ENCODE assay signal across 8 cellular contexts in genomic region chr11:74397531-74398243, GRCh38. TPM values are rescaled to one million over a fixed set of nuclear protein-coding genes. Genes with fewer than 3 reads are reported as not detected.
DNase-seq lines count a peak whose midpoint lies in the region; ATAC-seq, FAIRE-seq and TF ChIP-seq lines count a peak whose summit lies in the region.

No MANE protein-coding gene starts in this region.

- peak overlapping the region; percentile 60 for H3K4me3 ChIP-seq in bronchial epithelial cell (ENCODE audit: low read depth, low read length)
- H3K4me3 ChIP-seq in kidney epithelial cell (ENCODE audit: low read depth, low read length) = peak overlapping the region; percentile 100

- CTCF ChIA-PET in CD4-positive, alpha-beta T cell (lab: Charles Lee) = interaction anchor here (0.8 to 2.4 kb wide), 4 partner anchors 9 to 52 kb away, joined by 3 to 12 read pairs (median 7); no protein-coding TSS in a partner anchor

- no peaks in the 10 kb centered on the region for H3K36me3 ChIP-seq in bronchial epithelial cell (ENCODE audit: control insufficient read depth, insufficient read depth, low read length)
- H3K36me3 ChIP-seq in kidney epithelial cell (ENCODE audit: control insufficient read depth, insufficient read depth, low read length) = no peaks in the 10 kb centered on the region

- no peaks in the 10 kb centered on the region for H3K9me3 Mint-ChIP-seq in CD4-positive, alpha-beta T cell

- TF ChIP-seq CTCF in CD4-positive, alpha-beta T cell (IDR thresholded peaks at IDR 0.05) = peak; percentile 43
- peak; percentile 20 for TF ChIP-seq CTCF in bronchial epithelial cell (IDR thresholded peaks at IDR 0.05; ENCODE audit: insufficient read depth, low read length, severe bottlenecking)
- TF ChIP-seq CTCF in kidney epithelial cell (IDR thresholded peaks at IDR 0.05; ENCODE audit: insufficient read depth, low read length, poor library complexity, severe bottlenecking) = no peak

- POLR2A ChIA-PET in CD4-positive, alpha-beta T cell (lab: Charles Lee) = interaction anchor here (1.0 to 2.3 kb wide), 7 partner anchors 8 to 618 kb away, joined by 3 to 48 read pairs (median 5); partner anchors contain the start of genes LIPT2 and POLD3

- H3K36me3 Mint-ChIP-seq in CD4-positive, alpha-beta T cell (ENCODE audit: low read depth) = peaks cover 9% of the 10 kb centered on the region

- peak; percentile 45 for ATAC-seq in CD4-positive, alpha-beta T cell (ENCODE audit: poor library complexity)
- peak; percentile 13 for ATAC-seq in GM21447 (IDR thresholded peaks at IDR 0.05; ENCODE audit: unreplicated experiment)
- no peak for ATAC-seq in GM19467 (IDR thresholded peaks at IDR 0.05; ENCODE audit: unreplicated experiment)

- H3K27me3 ChIP-seq in CD4-positive, alpha-beta T cell (ENCODE audit: control insufficient read depth, insufficient read depth, low read length) = no peaks in the 10 kb centered on the region
- H3K27me3 ChIP-seq in bronchial epithelial cell (ENCODE audit: control insufficient read depth, insufficient read depth, low read length) = no peaks in the 10 kb centered on the region
- no peaks in the 10 kb centered on the region for H3K27me3 ChIP-seq in kidney epithelial cell (ENCODE audit: control insufficient read depth, insufficient read depth, low read length)

- intact Hi-C loops in CD4-positive, alpha-beta T cell (cut with DNase I, micrococcal nuclease) = loop anchor here (1.0 to 10.0 kb wide), 11 partner anchors 9 to 1985 kb away; partner anchors contain the start of genes LIPT2 (in 2 of the 2), C2CD3 (in 1 of the 2), COA4 (in 1 of the 2) and FAM168A (in 1 of the 2)

- H3K4me1 Mint-ChIP-seq in CD4-positive, alpha-beta T cell (ENCODE audit: low read depth) = peaks cover 38% of the 10 kb centered on the region

- H3K9me3 ChIP-seq in CD4-positive, alpha-beta T cell (ENCODE audit: control insufficient read depth, low read length) = no peaks in the 10 kb centered on the region

- peak overlapping the region; percentile 89 for H3K27ac Mint-ChIP-seq in CD4-positive, alpha-beta T cell

- DNase-seq in CD4-positive, alpha-beta T cell = peak; percentile 12 to 44 (median 20)
- peak; percentile 67 for DNase-seq in NAMALWA (ENCODE audit: low spot score)
- DNase-seq in T follicular helper cell (ENCODE audit: low read depth) = peak; percentile 29
- peak; percentile 68 for DNase-seq in bronchial epithelial cell (ENCODE audit: low read depth)
- DNase-seq in kidney epithelial cell (ENCODE audit: low read depth) = no peak
- peak; percentile 27 to 30 for DNase-seq in stimulated activated CD4-positive, alpha-beta T cell treated with anti-CD3 and anti-CD28 coated beads, Interleukin-2, amount 100 ng/mL, for 24 hours

- peak overlapping the region; percentile 68 for H3K27ac ChIP-seq in CD4-positive, alpha-beta T cell (ENCODE audit: low read depth, low read length)

- FAIRE-seq in bronchial epithelial cell (lab: Jason Lieb, UNC) = peak; percentile 55

- H3K27me3 Mint-ChIP-seq in CD4-positive, alpha-beta T cell = no peaks in the 10 kb centered on the region

- H3K4me3 Mint-ChIP-seq in CD4-positive, alpha-beta T cell = peak overlapping the region; percentile 91

RNA-seq across cellular contexts. Expression of gene PGM2L1, which starts 0.5 kb away (rescaled TPM):
- total RNA-seq in CD4-positive, alpha-beta T cell = 10 to 100 TPM; 10.2 to 11.8 TPM
- total RNA-seq in bronchial epithelial cell (1.1 and 9.5 TPM in 2 replicates), kidney epithelial cell (17.4 and 17.5 TPM in 2 replicates)
